In genomic region chr16:19005561-19006445, GRCh38 we compare ENCODE assay signal across 11 cellular contexts. TPM values are rescaled to one million over a fixed set of nuclear protein-coding genes. Genes with fewer than 3 reads are reported as not detected.
DNase-seq lines count a peak whose midpoint lies in the region; ATAC-seq and TF ChIP-seq lines count a peak whose summit lies in the region.
"Had no signal": no experiment of that assay in that cellular context is flagged by ENCODE, and none has a peak within 500 bp of the region (broad histone marks: within the 10 kb centered on the region; RNA-seq: fewer than 3 reads in every experiment).

No MANE protein-coding gene starts in this region.

- H3K27me3 ChIP-seq in breast epithelium (no peaks in the 10 kb centered on the region), vagina (no peaks in the 10 kb centered on the region)
- no peaks in the 10 kb centered on the region for H3K27me3 ChIP-seq in effector memory CD4-positive, alpha-beta T cell (replicated peaks; ENCODE audit: control insufficient read depth, insufficient read depth, low read length, poor library complexity, severe bottlenecking)
- H3K27me3 ChIP-seq: neutrophil had no signal

- H3K27ac Mint-ChIP-seq in MCF 10A (ENCODE audit: low read depth, unreplicated experiment): peak overlapping the region; percentile 82
- H3K27ac Mint-ChIP-seq: effector memory CD8-positive, alpha-beta T cell had no signal

- H3K9me3 ChIP-seq in breast epithelium (peaks cover 6 to 7% of the 10 kb centered on the region in 2 donors), vagina (no peaks in the 10 kb centered on the region)
- no peaks in the 10 kb centered on the region for H3K9me3 ChIP-seq in effector memory CD4-positive, alpha-beta T cell (ENCODE audit: control insufficient read depth, low read length)
- H3K9me3 ChIP-seq: neutrophil had no signal

- CTCF ChIA-PET in MCF 10A (lab: Yijun Ruan, JAX): interaction anchor here (0.6 to 2.2 kb wide), 5 partner anchors 23 to 547 kb away, joined by 3 to 22 read pairs (median 3); partner anchors contain the start of gene TMC7

- ATAC-seq in left lobe of liver: peak; percentile 63
- ATAC-seq in GM21515 (IDR thresholded peaks at IDR 0.05; ENCODE audit: unreplicated experiment): no peak
- no peak for ATAC-seq in HG03280 (IDR thresholded peaks at IDR 0.05; ENCODE audit: unreplicated experiment)
- ATAC-seq: effector memory CD8-positive, alpha-beta T cell had no signal

- H3K4me1 ChIP-seq in breast epithelium: no peaks in the 10 kb centered on the region
- peaks cover 19% of the 10 kb centered on the region for H3K4me1 ChIP-seq in vagina
- H3K4me1 ChIP-seq in effector memory CD4-positive, alpha-beta T cell (ENCODE audit: control insufficient read depth, insufficient read depth, low read length, poor library complexity, severe bottlenecking): no peaks in the 10 kb centered on the region

- H3K4me3 Mint-ChIP-seq in MCF 10A (ENCODE audit: unreplicated experiment): peak overlapping the region; percentile 8
- H3K4me3 Mint-ChIP-seq: effector memory CD8-positive, alpha-beta T cell had no signal

- POLR2A ChIA-PET in MCF 10A (lab: Yijun Ruan, JAX): interaction anchor here (0.6 to 1.6 kb wide), 11 partner anchors 9 to 839 kb away, joined by 3 to 8 read pairs (median 3); partner anchors contain the start of genes COQ7, SMG1 and TMC7

- TF ChIP-seq POLR2A in breast epithelium (IDR thresholded peaks at IDR 0.05): no peak
- TF ChIP-seq POLR2A in vagina (IDR thresholded peaks at IDR 0.05): no peak

- H3K36me3 Mint-ChIP-seq in MCF 10A (ENCODE audit: insufficient read depth, unreplicated experiment): peaks cover 1% of the 10 kb centered on the region

- DNase-seq in MCF 10A (ENCODE audit: unreplicated experiment): peak; percentile 96
- DNase-seq in breast epithelium (ENCODE audit: low spot score in 2 of 2): no peak
- no peak for DNase-seq in left lobe of liver (ENCODE audit: low spot score)
- DNase-seq in vagina (ENCODE audit: extremely low spot score in 2 of 2): no peak
- DNase-seq in effector memory CD4-positive, alpha-beta T cell: no peak
- DNase-seq: activated CD4-positive, alpha-beta T cell treated with anti-CD3 and anti-CD28 coated beads, Interleukin-2, amount 50 U/mL, for 48 hours; effector memory CD8-positive, alpha-beta T cell had no signal

- H3K27me3 Mint-ChIP-seq in MCF 10A (ENCODE audit: insufficient read depth, unreplicated experiment): no peaks in the 10 kb centered on the region

- H3K4me1 Mint-ChIP-seq in MCF 10A (ENCODE audit: insufficient read depth, unreplicated experiment): peaks cover 34% of the 10 kb centered on the region

- H3K36me3 ChIP-seq in breast epithelium (no peaks in the 10 kb centered on the region), vagina (no peaks in the 10 kb centered on the region)
- no peaks in the 10 kb centered on the region for H3K36me3 ChIP-seq in effector memory CD4-positive, alpha-beta T cell (ENCODE audit: control insufficient read depth, insufficient read depth, low read length)
- H3K36me3 ChIP-seq: neutrophil had no signal

- H3K27ac ChIP-seq in breast epithelium (peak overlapping the region in 1 of 2 donors; percentile 25), cingulate gyrus (ENCODE audit: low read depth, low read length) (peak overlapping the region; percentile 98), vagina (peak overlapping the region; percentile 20)
- H3K27ac ChIP-seq in effector memory CD4-positive, alpha-beta T cell (ENCODE audit: insufficient read depth, low read length, poor library complexity, severe bottlenecking): no peak overlapping the region
- H3K27ac ChIP-seq: neutrophil had no signal

- intact Hi-C loops in MCF 10A (cut with micrococcal nuclease): loop anchor here (2.0 kb wide), 1 partner anchor 79 kb away; the partner anchor contains the start of gene SMG1
- intact Hi-C loops in breast epithelium (cut with DNase I; ENCODE audit: low total_unique reads): no loop called here
- intact Hi-C loops in vagina (cut with DNase I): no loop called here

- TF ChIP-seq CTCF in MCF 10A (IDR thresholded peaks at IDR 0.05; ENCODE audit: unreplicated experiment) (no peak), breast epithelium (IDR thresholded peaks at IDR 0.05) (no peak), vagina (IDR thresholded peaks at IDR 0.05) (no peak)

- BruUV-seq in MCF 10A (replicated peaks; lab: Mats Ljungman, UMichigan): no TSS peak

- H3K4me3 ChIP-seq in breast epithelium (no peak overlapping the region), vagina (no peak overlapping the region)
- H3K4me3 ChIP-seq in effector memory CD4-positive, alpha-beta T cell (ENCODE audit: insufficient read depth, low read depth, low read length, poor library complexity, severe bottlenecking): no peak overlapping the region

- H3K9me3 Mint-ChIP-seq in MCF 10A (ENCODE audit: unreplicated experiment): no peaks in the 10 kb centered on the region
- H3K9me3 Mint-ChIP-seq: effector memory CD8-positive, alpha-beta T cell had no signal

RNA-seq across cellular contexts. Expression of gene TMC7, which starts 22.1 kb away (rescaled TPM):
- total RNA-seq in MCF 10A (2022) (4.1 and 6.0 TPM in 2 replicates), breast epithelium (1 to 10 TPM in 1 of 3 donors, under 1 TPM in 2; 0.64 to 1.3 (median 0.73) TPM), left lobe of liver (0.30 TPM), vagina (1.7 TPM)
